In genomic region chr13:73058432-73058740, GRCh38 we compare ENCODE assay signal across 8 cellular contexts. TPM values are rescaled to one million over a fixed set of nuclear protein-coding genes. Genes with fewer than 3 reads are reported as not detected.
DNase-seq lines count a peak whose midpoint lies in the region; ATAC-seq, FAIRE-seq and TF ChIP-seq lines count a peak whose summit lies in the region.

No MANE protein-coding gene starts in this region.

- FAIRE-seq in bronchial epithelial cell (lab: Jason Lieb, UNC) = no peak

- H3K27me3 Mint-ChIP-seq in nephron progenitor cell (ENCODE audit: low read depth, poor library complexity) = peaks cover 61% of the 10 kb centered on the region

- H3K4me3 ChIP-seq in ACC112 (ENCODE audit: low read depth, low read length) (peak overlapping the region; percentile 78), bronchial epithelial cell (ENCODE audit: low read depth, low read length) (peak overlapping the region; percentile 97)

- ATAC-seq in HG03342 (IDR thresholded peaks at IDR 0.05; ENCODE audit: unreplicated experiment) = peak; percentile 18

- no peaks in the 10 kb centered on the region for H3K9me3 Mint-ChIP-seq in nephron progenitor cell

- H3K36me3 ChIP-seq in ACC112 (ENCODE audit: insufficient read depth, low read length) (peaks cover 4% of the 10 kb centered on the region; the same call in 1 of the 2 replicates), bronchial epithelial cell (ENCODE audit: control insufficient read depth, insufficient read depth, low read length) (peaks cover 9% of the 10 kb centered on the region)

- peaks cover 40% of the 10 kb centered on the region for H3K4me1 Mint-ChIP-seq in nephron progenitor cell

- H3K27ac Mint-ChIP-seq in nephron progenitor cell = no peak overlapping the region

- H2AFZ ChIP-seq in ACC112 (ENCODE audit: low read length, unreplicated experiment) = peak overlapping the region; percentile 85

- peaks cover 20% of the 10 kb centered on the region for H3K79me2 ChIP-seq in ACC112 (ENCODE audit: control insufficient read depth, insufficient read depth, low read length, unreplicated experiment)

- peak overlapping the region; percentile 86 for H3K4me3 Mint-ChIP-seq in nephron progenitor cell

- no peaks in the 10 kb centered on the region for H3K36me3 Mint-ChIP-seq in nephron progenitor cell (ENCODE audit: low read depth)

- no peaks in the 10 kb centered on the region for H3K27me3 ChIP-seq in ACC112 (ENCODE audit: insufficient read depth, low read length)
- H3K27me3 ChIP-seq in bronchial epithelial cell (ENCODE audit: control insufficient read depth, insufficient read depth, low read length) = no peaks in the 10 kb centered on the region

- H3K27ac ChIP-seq in ACC112 (ENCODE audit: low read depth, low read length) = peak overlapping the region; percentile 19

- DNase-seq in GM19238 (ENCODE audit: insufficient read length, low spot score) (peak; percentile 5), bronchial epithelial cell (ENCODE audit: low read depth) (no peak), nephron progenitor cell (no peak), HUDEP-2 (lab: John Stamatoyannopoulos, UW; ENCODE audit: unreplicated experiment in 76 of 76) (no peak), NCI-H446 treated with DMSO at 0.1 percent for 48 hours (lab: John Stamatoyannopoulos, UW) (no peak), NCI-H1436 (lab: John Stamatoyannopoulos, UW) (no peak)

- peaks cover 35% of the 10 kb centered on the region for H3K4me1 ChIP-seq in ACC112 (ENCODE audit: control insufficient read depth, insufficient read depth, low read length, unreplicated experiment)

- TF ChIP-seq CTCF in bronchial epithelial cell (IDR thresholded peaks at IDR 0.05; ENCODE audit: insufficient read depth, low read length, severe bottlenecking) = no peak
- no peak for TF ChIP-seq CTCF in nephron progenitor cell (IDR thresholded peaks at IDR 0.05)

RNA-seq across cellular contexts. Expression of gene KLF5, which starts 0.4 kb away (rescaled TPM):
- 48.4 and 65.5 TPM in 2 replicates for total RNA-seq in bronchial epithelial cell
